Comparison of ENCODE assay signal across 8 cellular contexts in the genomic region with DNA sequence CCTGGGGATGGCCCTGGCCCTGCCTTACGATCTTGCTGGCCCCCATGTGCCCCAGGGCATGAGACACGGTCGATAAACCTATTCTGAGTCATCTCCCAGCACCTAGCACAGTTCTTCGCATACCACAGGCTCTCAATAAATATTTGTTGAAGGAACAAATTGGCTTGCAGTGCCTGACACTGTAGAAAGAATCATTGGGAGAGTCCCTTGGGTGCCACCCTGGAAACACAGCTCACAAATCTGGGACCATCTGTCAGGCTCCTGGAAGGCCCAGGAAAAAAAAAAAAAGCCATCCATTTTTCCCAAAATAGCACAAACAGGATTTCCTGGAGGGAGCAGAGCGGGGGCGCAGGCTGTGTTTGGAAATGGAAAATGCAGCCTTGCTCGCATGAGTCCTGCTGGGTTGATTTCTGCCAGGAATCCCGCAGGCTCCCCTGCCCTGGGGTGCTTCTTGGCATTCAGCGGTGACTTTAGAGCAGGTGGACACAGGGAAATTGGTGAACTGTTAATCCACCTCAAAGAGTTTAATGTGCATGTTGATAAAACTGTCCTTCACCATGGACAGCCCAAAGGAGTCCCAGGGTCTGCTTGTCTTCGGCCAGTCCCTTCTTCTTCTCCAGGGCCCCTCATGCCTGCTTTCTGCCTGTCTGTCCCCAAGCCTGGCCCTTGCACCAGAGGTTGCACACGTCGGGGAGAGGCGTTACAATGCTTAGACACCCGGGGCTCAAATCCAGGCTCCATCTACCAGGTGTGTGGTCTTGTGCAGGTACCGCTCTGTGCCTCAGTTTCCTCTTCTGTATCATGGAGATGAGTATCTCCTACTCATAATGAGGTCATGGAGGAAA.
DNase-seq lines count a peak whose midpoint lies in the region; ATAC-seq and TF ChIP-seq lines count a peak whose summit lies in the region.

No MANE protein-coding gene starts in this region.

- 52% methylated on average over 15 of the region's 15 CpGs for WGBS in smooth muscle cell (ENCODE audit: low lambda C conversion rate)

- no peak for TF ChIP-seq POLR2A in uterus (IDR thresholded peaks at IDR 0.05)

- no peaks in the 10 kb centered on the region for H3K79me2 ChIP-seq in smooth muscle cell (ENCODE audit: low read depth)

- H2AFZ ChIP-seq in smooth muscle cell (ENCODE audit: low read depth) = no peak overlapping the region

- no peaks in the 10 kb centered on the region for H3K9me3 ChIP-seq in smooth muscle cell (replicated peaks; ENCODE audit: low read depth)
- H3K9me3 ChIP-seq in uterus = no peaks in the 10 kb centered on the region

- H3K36me3 ChIP-seq in smooth muscle cell (ENCODE audit: low read depth) (no peaks in the 10 kb centered on the region), uterus (no peaks in the 10 kb centered on the region)

- H3K27ac ChIP-seq in RWPE1 (no peak overlapping the region), smooth muscle cell (ENCODE audit: low read depth) (no peak overlapping the region), uterus (no peak overlapping the region)

- no peaks in the 10 kb centered on the region for H3F3A ChIP-seq in smooth muscle cell (ENCODE audit: low read depth)

- CTCF ChIA-PET in RWPE1 (lab: Yijun Ruan, JAX) = interaction anchor here (0.7 kb wide), 1 partner anchor 317 kb away, joined by 3 read pairs; no protein-coding TSS in a partner anchor

- no peak for TF ChIP-seq CTCF in RWPE1 (conservative IDR thresholded peaks at IDR 0.05; ENCODE audit: low read depth)
- TF ChIP-seq CTCF in smooth muscle cell (IDR thresholded peaks at IDR 0.05; ENCODE audit: borderline replicate concordance, insufficient read depth, poor library complexity, severe bottlenecking) = no peak
- no peak for TF ChIP-seq CTCF in uterus (IDR thresholded peaks at IDR 0.05)

- peak overlapping the region; percentile 2 for H3K4me2 ChIP-seq in smooth muscle cell

- peaks cover 25% of the 10 kb centered on the region for H3K4me1 ChIP-seq in smooth muscle cell (ENCODE audit: low read depth)
- no peaks in the 10 kb centered on the region for H3K4me1 ChIP-seq in uterus

- intact Hi-C loops in uterus (cut with DNase I; ENCODE audit: low total_unique reads) = no loop called here

- ATAC-seq in GM18873 (IDR thresholded peaks at IDR 0.05; ENCODE audit: low FRiP score, unreplicated experiment) (no peak), GM19452 (IDR thresholded peaks at IDR 0.05; ENCODE audit: unreplicated experiment) (no peak)

- POLR2A ChIA-PET in RWPE1 (lab: Yijun Ruan, JAX; ENCODE audit: low non-redundant PET) = no interaction called here

- peak; percentile 26 for DNase-seq in DMS 273 (lab: John Stamatoyannopoulos, UW; ENCODE audit: unreplicated experiment)
- no peak for DNase-seq in DMS 273 treated with DMSO at 0.1 percent for 48 hours (lab: John Stamatoyannopoulos, UW)
- peak; percentile 17 for DNase-seq in RWPE1 (ENCODE audit: low spot score)
- DNase-seq in iris pigment epithelial cell (ENCODE audit: low read depth) = peak; percentile 17
- no peak for DNase-seq in smooth muscle cell (lab: John Stamatoyannopoulos, UW; ENCODE audit: unreplicated experiment)
- no peak for DNase-seq in uterus

- H4K20me1 ChIP-seq in smooth muscle cell (ENCODE audit: low read depth) = no peaks in the 10 kb centered on the region

- no peak overlapping the region for H3K9ac ChIP-seq in smooth muscle cell (ENCODE audit: low read depth)

- H3K4me3 ChIP-seq in smooth muscle cell = no peak overlapping the region
- no peak overlapping the region for H3K4me3 ChIP-seq in uterus

- H3K27me3 ChIP-seq in smooth muscle cell (ENCODE audit: low read depth) (no peaks in the 10 kb centered on the region), uterus (no peaks in the 10 kb centered on the region)

Comparison
In these comparisons a context has a peak if more than half of its experiments do, and no peak if none do; other contexts are left out.
1. DNase-seq: peak in DMS 273 (single experiment), RWPE1 (single experiment) and iris pigment epithelial cell (single experiment); none in DMS 273 treated with DMSO at 0.1 percent for 48 hours (single experiment), smooth muscle cell (single experiment) and uterus (0 of 2).